In genomic region chr12:29710104-29710503, GRCh38 we compare ENCODE assay signal across 11 cellular contexts.
DNase-seq lines count a peak whose midpoint lies in the region; ATAC-seq and TF ChIP-seq lines count a peak whose summit lies in the region.
"Had no signal": no experiment of that assay in that cellular context is flagged by ENCODE, and none has a peak within 500 bp of the region (broad histone marks: within the 10 kb centered on the region; RNA-seq: fewer than 3 reads in every experiment).

No MANE protein-coding gene starts in this region.

- ATAC-seq in GM19395 (IDR thresholded peaks at IDR 0.05; ENCODE audit: unreplicated experiment), result no peak
- ATAC-seq: pancreas had no signal

- H3K36me3 Mint-ChIP-seq in chondrocyte (ENCODE audit: low read depth), result peaks cover 5% of the 10 kb centered on the region
- no peaks in the 10 kb centered on the region for H3K36me3 Mint-ChIP-seq in activated naive CD8-positive, alpha-beta T cell treated with anti-CD3 and anti-CD28 coated beads for 36 hours

- H3K27me3 Mint-ChIP-seq in chondrocyte (ENCODE audit: low read depth), result no peaks in the 10 kb centered on the region
- no peaks in the 10 kb centered on the region for H3K27me3 Mint-ChIP-seq in activated naive CD8-positive, alpha-beta T cell treated with anti-CD3 and anti-CD28 coated beads for 36 hours

- no peaks in the 10 kb centered on the region for H3K9me3 Mint-ChIP-seq in chondrocyte (ENCODE audit: low read depth)
- no peaks in the 10 kb centered on the region for H3K9me3 Mint-ChIP-seq in activated naive CD8-positive, alpha-beta T cell treated with anti-CD3 and anti-CD28 coated beads for 36 hours

- no peak overlapping the region for H3K4me3 Mint-ChIP-seq in chondrocyte (ENCODE audit: unreplicated experiment)
- no peak overlapping the region for H3K4me3 Mint-ChIP-seq in activated naive CD8-positive, alpha-beta T cell treated with anti-CD3 and anti-CD28 coated beads for 36 hours

- no peak overlapping the region for H3K27ac Mint-ChIP-seq in chondrocyte (ENCODE audit: unreplicated experiment)
- H3K27ac Mint-ChIP-seq in activated naive CD8-positive, alpha-beta T cell treated with anti-CD3 and anti-CD28 coated beads for 36 hours, result no peak overlapping the region

- H3K27ac ChIP-seq in coronary artery, result peak overlapping the region in 1 of 2 donors; percentile 48
- H3K27ac ChIP-seq: pancreas had no signal

- no peak for TF ChIP-seq CTCF in coronary artery (IDR thresholded peaks at IDR 0.05)
- no peak for TF ChIP-seq CTCF in chondrocyte (IDR thresholded peaks at IDR 0.05)

- DNase-seq in stimulated activated CD4-positive, alpha-beta T cell treated with anti-CD3 and anti-CD28 coated beads, Interleukin-15, amount 100 ng/mL, for 24 hours, result peak; percentile 1
- DNase-seq in stimulated activated CD4-positive, alpha-beta T cell treated with anti-CD3 and anti-CD28 coated beads, Interleukin-2, amount 100 ng/mL, for 24 hours, result no peak
- DNase-seq in coronary artery (ENCODE audit: low spot score) (no peak), medulla oblongata (ENCODE audit: extremely low spot score) (peak; percentile 70), chondrocyte (ENCODE audit: low spot score) (no peak)
- no peak for DNase-seq in activated naive CD8-positive, alpha-beta T cell treated with anti-CD3 and anti-CD28 coated beads for 36 hours
- DNase-seq in activated naive CD4-positive, alpha-beta T cell treated with anti-CD3 and anti-CD28 coated beads, Interleukin-2, amount 50 U/mL, for 16 hours, result no peak
- DNase-seq: activated CD4-positive, CD25-positive, alpha-beta regulatory T cell; NCI-H2081; pancreas had no signal

- peaks cover 65% of the 10 kb centered on the region for H3K4me1 Mint-ChIP-seq in chondrocyte (ENCODE audit: low read depth)
- H3K4me1 Mint-ChIP-seq in activated naive CD8-positive, alpha-beta T cell treated with anti-CD3 and anti-CD28 coated beads for 36 hours, result no peaks in the 10 kb centered on the region

- peak overlapping the region; percentile 20 for H3K4me3 ChIP-seq in coronary artery
- H3K4me3 ChIP-seq: pancreas had no signal

Comparison
In these comparisons a context has a peak if more than half of its experiments do, and no peak if none do; other contexts are left out.
1. DNase-seq: peak in stimulated activated CD4-positive, alpha-beta T cell treated with anti-CD3 and anti-CD28 coated beads, Interleukin-15, amount 100 ng/mL, for 24 hours (single experiment) and medulla oblongata (single experiment); none in stimulated activated CD4-positive, alpha-beta T cell treated with anti-CD3 and anti-CD28 coated beads, Interleukin-2, amount 100 ng/mL, for 24 hours (0 of 2), coronary artery (single experiment), chondrocyte (single experiment), activated naive CD8-positive, alpha-beta T cell treated with anti-CD3 and anti-CD28 coated beads for 36 hours (single experiment) and activated naive CD4-positive, alpha-beta T cell treated with anti-CD3 and anti-CD28 coated beads, Interleukin-2, amount 50 U/mL, for 16 hours (single experiment).